ENCODE assay signal across 13 cellular contexts in the genomic region with DNA sequence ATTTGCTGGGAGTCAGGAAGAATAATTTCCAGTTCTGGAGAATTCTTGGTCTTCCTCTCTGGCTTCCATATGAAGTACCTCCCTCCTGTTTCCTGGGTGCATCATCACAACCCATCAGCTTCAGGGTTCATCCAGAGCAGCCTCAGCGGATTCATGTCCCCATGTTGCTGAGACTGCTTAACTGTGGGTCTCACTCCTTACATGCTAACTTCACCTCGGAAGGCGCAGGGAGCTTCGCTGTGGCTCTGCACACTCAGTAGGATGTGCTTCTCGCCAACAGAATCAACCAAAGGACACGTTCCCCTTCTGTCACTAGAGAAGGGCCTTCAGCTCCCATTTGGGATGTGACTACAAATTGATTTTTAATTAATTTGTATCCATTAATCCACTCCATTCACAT. TPM values are rescaled to one million over a fixed set of nuclear protein-coding genes. Genes with fewer than 3 reads are reported as not detected.
DNase-seq lines count a peak whose midpoint lies in the region; ATAC-seq and TF ChIP-seq lines count a peak whose summit lies in the region.
"Had no signal": no experiment of that assay in that cellular context is flagged by ENCODE, and none has a peak within 500 bp of the region (broad histone marks: within the 10 kb centered on the region; RNA-seq: fewer than 3 reads in every experiment).

No MANE protein-coding gene starts in this region.

- CTCF ChIA-PET in activated naive CD4-positive, alpha-beta T cell treated with anti-CD3 and anti-CD28 coated beads, Interleukin-2, amount 10 ng/mL, durations not matched to agents 7 days and 5 days (lab: Charles Lee) = interaction anchor here (0.6 kb wide), 2 partner anchors 12 to 93 kb away, joined by 3 read pairs; a partner anchor contains a TSS

- ATAC-seq in upper lobe of right lung = no peak
- ATAC-seq: HepG2 had no signal

- H3K4me3 Mint-ChIP-seq in activated naive CD4-positive, alpha-beta T cell treated with anti-CD3 and anti-CD28 coated beads, Interleukin-2, amount 10 ng/mL, durations not matched to agents 7 days and 5 days = no peak overlapping the region
- no peak overlapping the region for H3K4me3 Mint-ChIP-seq in chondrocyte (ENCODE audit: unreplicated experiment)
- H3K4me3 Mint-ChIP-seq: CD8-positive, alpha-beta memory T cell; H9 had no signal

- peaks cover 8% of the 10 kb centered on the region for H3K27me3 Mint-ChIP-seq in activated naive CD4-positive, alpha-beta T cell treated with anti-CD3 and anti-CD28 coated beads, Interleukin-2, amount 10 ng/mL, durations not matched to agents 7 days and 5 days
- H3K27me3 Mint-ChIP-seq in chondrocyte (ENCODE audit: low read depth) = no peaks in the 10 kb centered on the region

- peak; percentile 8 for DNase-seq in activated naive CD4-positive, alpha-beta T cell treated with anti-CD3 and anti-CD28 coated beads, Interleukin-2, amount 10 ng/mL, durations not matched to agents 7 days and 5 days
- DNase-seq in activated naive CD4-positive, alpha-beta T cell treated with anti-CD3 and anti-CD28 coated beads, Interleukin-2, amount 50 U/mL, for 16 hours = no peak
- DNase-seq in chondrocyte (ENCODE audit: low spot score) = peak; percentile 14
- DNase-seq in mesenteric fat pad (ENCODE audit: low spot score) = peak; percentile 39
- DNase-seq in upper lobe of right lung = peak; percentile 20
- no peak for DNase-seq in NCI-H748 treated with DMSO at 0.1 percent for 48 hours (lab: John Stamatoyannopoulos, UW)
- no peak for DNase-seq in osteoblast (ENCODE audit: insufficient read length, low spot score, missing footprints)
- DNase-seq: BE2C; CD8-positive, alpha-beta memory T cell; GOT3 had no signal

- no peaks in the 10 kb centered on the region for H3K36me3 Mint-ChIP-seq in activated naive CD4-positive, alpha-beta T cell treated with anti-CD3 and anti-CD28 coated beads, Interleukin-2, amount 10 ng/mL, durations not matched to agents 7 days and 5 days
- H3K36me3 Mint-ChIP-seq in chondrocyte (ENCODE audit: low read depth) = no peaks in the 10 kb centered on the region
- H3K36me3 Mint-ChIP-seq: CD8-positive, alpha-beta memory T cell had no signal

- no peaks in the 10 kb centered on the region for H3K36me3 ChIP-seq in upper lobe of right lung
- H3K36me3 ChIP-seq in osteoblast (ENCODE audit: insufficient read depth, low read length) = no peaks in the 10 kb centered on the region
- H3K36me3 ChIP-seq: BE2C had no signal

- no peak for TF ChIP-seq CTCF in chondrocyte (IDR thresholded peaks at IDR 0.05)
- TF ChIP-seq CTCF in upper lobe of right lung (IDR thresholded peaks at IDR 0.05) = no peak
- no peak for TF ChIP-seq CTCF in osteoblast (IDR thresholded peaks at IDR 0.05; ENCODE audit: extremely low read depth, low read depth, low read length)

- H3K27me3 ChIP-seq in upper lobe of right lung (no peaks in the 10 kb centered on the region), osteoblast (ENCODE audit: insufficient read depth, low read length) (no peaks in the 10 kb centered on the region)
- H3K27me3 ChIP-seq: BE2C had no signal

- H3K27ac Mint-ChIP-seq in activated naive CD4-positive, alpha-beta T cell treated with anti-CD3 and anti-CD28 coated beads, Interleukin-2, amount 10 ng/mL, durations not matched to agents 7 days and 5 days = no peak overlapping the region
- H3K27ac Mint-ChIP-seq in chondrocyte (ENCODE audit: unreplicated experiment) = no peak overlapping the region
- H3K27ac Mint-ChIP-seq: CD8-positive, alpha-beta memory T cell; H9 had no signal

- H3K9me3 ChIP-seq in upper lobe of right lung (no peaks in the 10 kb centered on the region), osteoblast (ENCODE audit: low read depth, low read length) (no peaks in the 10 kb centered on the region)
- H3K9me3 ChIP-seq: BE2C had no signal

- H3K4me3 ChIP-seq in upper lobe of right lung = no peak overlapping the region
- no peak overlapping the region for H3K4me3 ChIP-seq in osteoblast (ENCODE audit: insufficient read depth, low read length)

- no peak overlapping the region for H2AFZ ChIP-seq in osteoblast (ENCODE audit: low read length)

- no peaks in the 10 kb centered on the region for H4K20me1 ChIP-seq in osteoblast (ENCODE audit: insufficient read depth, low read length)

- no peak overlapping the region for H3K4me2 ChIP-seq in osteoblast (ENCODE audit: insufficient read depth, low read length)

- no peaks in the 10 kb centered on the region for H3K9me3 Mint-ChIP-seq in activated naive CD4-positive, alpha-beta T cell treated with anti-CD3 and anti-CD28 coated beads, Interleukin-2, amount 10 ng/mL, durations not matched to agents 7 days and 5 days
- H3K9me3 Mint-ChIP-seq in chondrocyte (ENCODE audit: low read depth) = no peaks in the 10 kb centered on the region
- H3K9me3 Mint-ChIP-seq: CD8-positive, alpha-beta memory T cell; H9 had no signal

- H3K4me1 ChIP-seq in upper lobe of right lung (no peaks in the 10 kb centered on the region), osteoblast (ENCODE audit: insufficient read depth, low read length) (peaks cover 4% of the 10 kb centered on the region)
- H3K4me1 ChIP-seq: BE2C had no signal

- H3K27ac ChIP-seq in upper lobe of right lung (no peak overlapping the region), osteoblast (ENCODE audit: low read depth, low read length) (no peak overlapping the region)

- intact Hi-C loops in upper lobe of right lung (cut with DNase I) = no loop called here

- H3K79me2 ChIP-seq in osteoblast (ENCODE audit: insufficient read depth, low read length) = no peaks in the 10 kb centered on the region

- H3K4me1 Mint-ChIP-seq in activated naive CD4-positive, alpha-beta T cell treated with anti-CD3 and anti-CD28 coated beads, Interleukin-2, amount 10 ng/mL, durations not matched to agents 7 days and 5 days = peaks cover 15% of the 10 kb centered on the region
- peaks cover 4% of the 10 kb centered on the region for H3K4me1 Mint-ChIP-seq in chondrocyte (ENCODE audit: low read depth)

RNA-seq across cellular contexts. Expression of a gene that starts 24.2 kb away (rescaled TPM):
- total RNA-seq in chondrocyte = 0.77 to 1.3 TPM (median 1.0 TPM) in 3 replicates
- 5.3 TPM for total RNA-seq in mesenteric fat pad
- 5.4 TPM for total RNA-seq in upper lobe of right lung
- total RNA-seq in osteoblast = 5.3 and 5.8 TPM in 2 replicates
- total RNA-seq: Daoy had no signal

Comparison
In these comparisons a context has a peak if more than half of its experiments do, and no peak if none do; other contexts are left out.
1. DNase-seq: peak in activated naive CD4-positive, alpha-beta T cell treated with anti-CD3 and anti-CD28 coated beads, Interleukin-2, amount 10 ng/mL, durations not matched to agents 7 days and 5 days (single experiment), chondrocyte (single experiment), mesenteric fat pad (single experiment) and upper lobe of right lung (single experiment); none in activated naive CD4-positive, alpha-beta T cell treated with anti-CD3 and anti-CD28 coated beads, Interleukin-2, amount 50 U/mL, for 16 hours (single experiment), NCI-H748 treated with DMSO at 0.1 percent for 48 hours (single experiment) and osteoblast (single experiment).